1 cellular context compared by ENCODE assay signal in the genomic region with DNA sequence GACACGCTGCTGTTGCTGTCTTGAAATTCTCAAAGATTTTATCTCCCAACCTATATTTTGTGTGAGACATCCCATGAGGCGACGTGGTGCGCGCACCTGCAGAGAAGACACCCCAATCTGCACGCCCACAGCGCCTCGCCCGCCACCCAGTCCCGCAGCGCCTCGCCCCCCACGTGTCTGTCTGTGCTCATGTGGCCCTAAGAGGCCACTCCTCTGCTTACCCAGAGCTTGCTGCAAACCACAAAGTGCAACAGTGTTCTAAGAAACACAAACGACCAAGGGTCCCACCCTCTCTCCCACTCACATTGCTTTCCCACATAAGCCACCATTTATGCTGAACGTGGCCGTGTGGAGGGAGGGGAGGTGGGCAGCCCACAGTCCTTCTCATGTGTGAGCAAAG.
TF ChIP-seq lines count a peak whose summit lies in the region.

No MANE protein-coding gene starts in this region.

TF ChIP-seq in H1, 55 proteins besides CTCF, POLR2A, EP300 and RAD21 (continued from another document):
- TF ChIP-seq CHD7 (IDR thresholded peaks at IDR 0.05; ENCODE audit: insufficient replicate concordance, low read length) (no peak), SP2 (IDR thresholded peaks at IDR 0.05; ENCODE audit: low read length) (no peak), EGR1 (IDR thresholded peaks at IDR 0.05; ENCODE audit: borderline replicate concordance, low read depth, low read length) (no peak), ZNF274 (IDR thresholded peaks at IDR 0.05; ENCODE audit: borderline replicate concordance, extremely low read depth, low read length) (no peak), ASH2L (IDR thresholded peaks at IDR 0.05; ENCODE audit: low read length) (no peak), CTBP2 (IDR thresholded peaks at IDR 0.05; ENCODE audit: borderline replicate concordance, insufficient read depth, insufficient read length, low read length) (no peak)
